ENCODE assay signal across 13 cellular contexts in the genomic region with DNA sequence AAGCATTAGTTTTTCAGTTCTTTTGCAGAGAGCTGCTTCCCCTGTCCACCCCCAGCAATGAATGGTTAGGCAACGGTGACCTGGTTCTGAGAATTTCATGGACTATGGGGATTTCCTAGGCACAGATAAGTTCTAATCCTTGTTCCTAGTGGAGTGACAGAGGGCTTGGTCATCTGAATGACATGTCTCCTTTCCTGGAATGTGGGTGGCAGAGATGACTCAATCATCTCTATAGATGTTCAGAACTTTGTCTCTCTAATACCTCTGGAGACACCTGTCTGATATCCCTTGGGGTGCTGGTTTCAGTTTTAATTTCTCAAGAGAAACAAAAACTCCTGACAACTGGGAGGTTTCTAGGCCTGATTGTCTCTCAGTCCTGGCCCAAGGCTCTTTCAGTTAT. TPM values are rescaled to one million over a fixed set of nuclear protein-coding genes. Genes with fewer than 3 reads are reported as not detected.
DNase-seq lines count a peak whose midpoint lies in the region; ATAC-seq, FAIRE-seq and TF ChIP-seq lines count a peak whose summit lies in the region.
"Had no signal": no experiment of that assay in that cellular context is flagged by ENCODE, and none has a peak within 500 bp of the region (broad histone marks: within the 10 kb centered on the region; RNA-seq: fewer than 3 reads in every experiment).

No MANE protein-coding gene starts in this region.

- H4K20me1 ChIP-seq in K562 (replicated peaks; ENCODE audit: control insufficient read depth, insufficient read depth, low read length), result peaks cover 14% of the 10 kb centered on the region; the same call in 1 of the 2 replicates

- no peaks in the 10 kb centered on the region; a peak in 1 of 5 replicates for H3K4me1 ChIP-seq in K562 (replicated peaks in 1 of 2; ENCODE audit: control insufficient read depth in 2 of 2, insufficient read depth in 2 of 2, low read length in 2 of 2)
- no peaks in the 10 kb centered on the region for H3K4me1 ChIP-seq in naive thymus-derived CD4-positive, alpha-beta T cell (ENCODE audit: control insufficient read depth in 2 of 2, insufficient read depth in 2 of 2, low read length in 2 of 2)

- H3K9me1 ChIP-seq in K562 (ENCODE audit: control insufficient read depth, insufficient read depth, low read length), result no peaks in the 10 kb centered on the region

- H3K36me3 ChIP-seq in K562 (ENCODE audit: control insufficient read depth, insufficient read depth, low read length), result no peaks in the 10 kb centered on the region
- H3K36me3 ChIP-seq in naive thymus-derived CD4-positive, alpha-beta T cell (ENCODE audit: control insufficient read depth in 2 of 3, insufficient read depth in 3 of 3, low read length in 3 of 3), result no peaks in the 10 kb centered on the region

- H3K36me3 Mint-ChIP-seq in naive thymus-derived CD4-positive, alpha-beta T cell, result no peaks in the 10 kb centered on the region

- no peak overlapping the region for H3K4me3 Mint-ChIP-seq in naive thymus-derived CD4-positive, alpha-beta T cell

- H3K4me2 ChIP-seq in K562 (ENCODE audit: insufficient read depth, low read length), result no peak overlapping the region

- H3K4me1 Mint-ChIP-seq in naive thymus-derived CD4-positive, alpha-beta T cell, result peaks cover 0 to 20% (median 0%) of the 10 kb centered on the region in 7 donors

- no peak for TF ChIP-seq CTCF in K562 (IDR thresholded peaks at IDR 0.05 in 2 of 3, conservative IDR thresholded peaks at IDR 0.05 in 1 of 3; ENCODE audit: insufficient read depth in 2 of 3, low read depth in 1 of 3, low read length in 3 of 3)

- no TSS peak for BruUV-seq in K562 (replicated peaks; lab: Mats Ljungman, UMichigan)

- H3K4me3 ChIP-seq in K562, result no peak overlapping the region
- no peak overlapping the region for H3K4me3 ChIP-seq in naive thymus-derived CD4-positive, alpha-beta T cell (ENCODE audit: low read length)

- peaks cover 19 to 46% of the 10 kb centered on the region in 2 experiments for H3K27me3 ChIP-seq in K562 (ENCODE audit: control insufficient read depth in 2 of 2, insufficient read depth in 2 of 2, low read length in 2 of 2)
- no peaks in the 10 kb centered on the region for H3K27me3 ChIP-seq in naive thymus-derived CD4-positive, alpha-beta T cell (ENCODE audit: control insufficient read depth in 2 of 2, insufficient read depth in 2 of 2, low read length in 2 of 2)

- DNase-seq in EH (ENCODE audit: low read depth) (peak; percentile 10), GM19238 (ENCODE audit: insufficient read length, low spot score) (peak; percentile 68), K562 (ENCODE audit: extremely low read depth in 1 of 4, low spot score in 3 of 4) (peak in 1 of 4 experiments; percentile 41)
- DNase-seq in stimulated activated naive CD4-positive, alpha-beta T cell treated with Interleukin-2 at 50 U/mL for 16 hours (lab: John Stamatoyannopoulos, UW), result no peak
- DNase-seq in naive thymus-derived CD4-positive, alpha-beta T cell, result no peak
- DNase-seq: cortex of kidney; IMR-90; islet precursor cell; stimulated activated naive CD4-positive, alpha-beta T cell had no signal

- H3K27me3 Mint-ChIP-seq in naive thymus-derived CD4-positive, alpha-beta T cell, result no peaks in the 10 kb centered on the region

- peak; percentile 74 for ATAC-seq in HG03342 (IDR thresholded peaks at IDR 0.05; ENCODE audit: unreplicated experiment)
- no peak for ATAC-seq in K562
- no peak for ATAC-seq in HG03159 (IDR thresholded peaks at IDR 0.05; ENCODE audit: unreplicated experiment)
- no peak for ATAC-seq in GM18858 (IDR thresholded peaks at IDR 0.05; ENCODE audit: unreplicated experiment)
- ATAC-seq in naive thymus-derived CD4-positive, alpha-beta T cell, result no peak

- POLR2A ChIA-PET in K562 (lab: Yijun Ruan, JAX), result no interaction called here
- POLR2A ChIA-PET in naive thymus-derived CD4-positive, alpha-beta T cell (lab: Charles Lee), result no interaction called here

- no peaks in the 10 kb centered on the region for H3K79me2 ChIP-seq in K562 (ENCODE audit: control insufficient read depth, insufficient read depth, low read length)

- FAIRE-seq in K562 (lab: Jason Lieb, UNC), result no peak

- intact Hi-C loops in K562 (cut with micrococcal nuclease), result no loop called here
- intact Hi-C loops in naive thymus-derived CD4-positive, alpha-beta T cell (cut with micrococcal nuclease), result no loop called here

- no peaks in the 10 kb centered on the region for H3K9me3 Mint-ChIP-seq in naive thymus-derived CD4-positive, alpha-beta T cell

- H3K9me3 ChIP-seq in K562 (replicated peaks; ENCODE audit: control insufficient read depth, insufficient read depth, low read depth, low read length), result no peaks in the 10 kb centered on the region
- H3K9me3 ChIP-seq in naive thymus-derived CD4-positive, alpha-beta T cell (ENCODE audit: control insufficient read depth in 2 of 3, low read length in 3 of 3), result no peaks in the 10 kb centered on the region

- no peak overlapping the region for H2AFZ ChIP-seq in K562 (ENCODE audit: low read depth, low read length)

- no peak for TF ChIP-seq RAD21 in K562 (CRISPR knock-in tag; conservative IDR thresholded peaks at IDR 0.05 in 1 of 2, IDR thresholded peaks at IDR 0.05 in 1 of 2)

- CTCF ChIA-PET in K562 (lab: Yijun Ruan, JAX; ENCODE audit: low intra/inter-chr PET ratio), result no interaction called here
- CTCF ChIA-PET in naive thymus-derived CD4-positive, alpha-beta T cell (lab: Charles Lee), result no interaction called here

- TF ChIP-seq POLR2A in K562 (conservative IDR thresholded peaks at IDR 0.05), result no peak

- peak overlapping the region in 1 of 9 donors; percentile 75 for H3K27ac Mint-ChIP-seq in naive thymus-derived CD4-positive, alpha-beta T cell

- no peak for TF ChIP-seq EP300 in K562 (IDR thresholded peaks at IDR 0.05; ENCODE audit: low read length)

- 0% methylated on average over 1 of the region's 1 CpG for WGBS in K562 (ENCODE audit: insufficient coverage, low coverage, missing lambda C conversion rate)

- no peak overlapping the region for H3K27ac ChIP-seq in K562 (ENCODE audit: extremely low read depth, low read depth, low read length)
- no peak overlapping the region for H3K27ac ChIP-seq in naive thymus-derived CD4-positive, alpha-beta T cell (ENCODE audit: low read depth, low read length)

- in situ Hi-C loops in K562 (cut with MboI), result no loop called here

- no peak overlapping the region for H3K9ac ChIP-seq in K562 (ENCODE audit: insufficient read depth in 1 of 2, low read depth in 2 of 2, low read length in 2 of 2)

TF ChIP-seq in K562, 482 proteins besides CTCF, POLR2A, EP300 and RAD21 (continues in another document):
- TF ChIP-seq RUNX1 (IDR thresholded peaks at IDR 0.05; ENCODE audit: low read depth) (no peak), NFATC3 (IDR thresholded peaks at IDR 0.05) (no peak), BCOR (IDR thresholded peaks at IDR 0.05) (no peak)
- TF ChIP-seq, protein P1, sequence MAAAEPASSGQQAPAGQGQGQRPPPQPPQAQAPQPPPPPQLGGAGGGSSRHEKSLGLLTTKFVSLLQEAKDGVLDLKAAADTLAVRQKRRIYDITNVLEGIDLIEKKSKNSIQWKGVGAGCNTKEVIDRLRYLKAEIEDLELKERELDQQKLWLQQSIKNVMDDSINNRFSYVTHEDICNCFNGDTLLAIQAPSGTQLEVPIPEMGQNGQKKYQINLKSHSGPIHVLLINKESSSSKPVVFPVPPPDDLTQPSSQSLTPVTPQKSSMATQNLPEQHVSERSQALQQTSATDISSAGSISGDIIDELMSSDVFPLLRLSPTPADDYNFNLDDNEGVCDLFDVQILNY (CRISPR knock-in tag; IDR thresholded peaks at IDR 0.05), result no peak

RNA-seq across cellular contexts. Expression of a gene that starts 10.4 kb away (rescaled TPM):
- total RNA-seq in K562 (2011; cell fraction: chromatin; rRNA removed; ENCODE audit: low replicate concordance), result 0.35 TPM in 1 of 2 replicates, not detected in the other
- 0.17 TPM in 1 of 2 replicates, not detected in the other for total RNA-seq in K562 (2011; cell fraction: nucleolus; rRNA removed)
- total RNA-seq in K562 (2011; cell fraction: nucleoplasm; rRNA removed), result not detected in 2 replicates
- total RNA-seq in K562 (2014; rRNA removed), result not detected in 2 replicates
- not detected in 2 replicates for total RNA-seq in K562 (2014; rRNA removed; fragmentation: Illumina TruSeq; extraction: Trizol)
- total RNA-seq in K562 (2015; rRNA removed; fragmentation: Illumina TruSeq; extraction: Trizol), result not detected in 2 replicates
- total RNA-seq in K562 (2021), result not detected in 2 replicates
- polyA plus RNA-seq in K562 (2011; rRNA removed), result 0.03 TPM in 1 of 2 replicates, not detected in the other
- 0.04 TPM in 1 of 2 replicates, not detected in the other for polyA plus RNA-seq in K562 (2011; cell fraction: cytosol; rRNA removed)
- polyA plus RNA-seq in K562 (2011; cell fraction: nucleus; rRNA removed), result 0.10 TPM in 1 of 2 replicates, not detected in the other
- polyA plus RNA-seq in K562 (2012), result not detected in 2 replicates
- not detected in 2 replicates for polyA plus RNA-seq in K562 (2014; fragmentation: Illumina TruSeq; extraction: Trizol)
- not detected for polyA plus RNA-seq in K562 (2014; fragmentation: Nextera tagmentation; extraction: Ambion mirVana)
- not detected in 2 replicates for polyA plus RNA-seq in K562 (2014; rRNA removed)
- not detected in 2 replicates for polyA minus RNA-seq in K562 (2011; rRNA and poly(A)+ RNA removed)
- not detected in 2 replicates for polyA minus RNA-seq in K562 (2011; cell fraction: cytosol; rRNA and poly(A)+ RNA removed)
- not detected in 2 replicates for polyA minus RNA-seq in K562 (2011; cell fraction: nucleus; rRNA and poly(A)+ RNA removed)
- not detected for total RNA-seq in naive thymus-derived CD4-positive, alpha-beta T cell
- polyA plus RNA-seq in naive thymus-derived CD4-positive, alpha-beta T cell, result not detected
- total RNA-seq: IMR-90, pulmonary artery endothelial cell had no signal
- polyA plus RNA-seq: IMR-90 had no signal

RNA-seq across cellular contexts. Expression of a gene that starts 38.1 kb away (rescaled TPM):
- total RNA-seq in K562 (2011; cell fraction: chromatin; rRNA removed; ENCODE audit: low replicate concordance), result 11.8 and 17.2 TPM in 2 replicates
- 15.1 and 17.0 TPM in 2 replicates for total RNA-seq in K562 (2011; cell fraction: nucleolus; rRNA removed)
- total RNA-seq in K562 (2011; cell fraction: nucleoplasm; rRNA removed), result 14.4 and 16.6 TPM in 2 replicates
- 9.8 and 12.6 TPM in 2 replicates for total RNA-seq in K562 (2014; rRNA removed)
- 4.6 and 5.2 TPM in 2 replicates for total RNA-seq in K562 (2014; rRNA removed; fragmentation: Illumina TruSeq; extraction: Trizol)
- 5.6 and 5.7 TPM in 2 replicates for total RNA-seq in K562 (2015; rRNA removed; fragmentation: Illumina TruSeq; extraction: Trizol)
- 10.3 and 11.4 TPM in 2 replicates for total RNA-seq in K562 (2021)
- polyA plus RNA-seq in K562 (2011; rRNA removed), result 6.4 and 7.4 TPM in 2 replicates
- polyA plus RNA-seq in K562 (2011; cell fraction: cytosol; rRNA removed), result 7.3 and 10.8 TPM in 2 replicates
- polyA plus RNA-seq in K562 (2011; cell fraction: nucleus; rRNA removed), result 4.1 and 4.5 TPM in 2 replicates
- polyA plus RNA-seq in K562 (2012), result 5.5 and 7.3 TPM in 2 replicates
- 7.0 and 8.1 TPM in 2 replicates for polyA plus RNA-seq in K562 (2014; fragmentation: Illumina TruSeq; extraction: Trizol)
- polyA plus RNA-seq in K562 (2014; fragmentation: Nextera tagmentation; extraction: Ambion mirVana), result under 1 TPM; 0.89 to 0.96 TPM
- polyA plus RNA-seq in K562 (2014; rRNA removed), result 7.5 and 7.7 TPM in 2 replicates
- 9.2 and 10.3 TPM in 2 replicates for polyA minus RNA-seq in K562 (2011; rRNA and poly(A)+ RNA removed)
- polyA minus RNA-seq in K562 (2011; cell fraction: cytosol; rRNA and poly(A)+ RNA removed), result 8.6 and 9.6 TPM in 2 replicates
- polyA minus RNA-seq in K562 (2011; cell fraction: nucleus; rRNA and poly(A)+ RNA removed), result 6.9 and 10.0 TPM in 2 replicates
- total RNA-seq in naive thymus-derived CD4-positive, alpha-beta T cell, result 10 to 100 TPM; 10.4 to 48.3 (median 23.7) TPM
- 1 to 10 TPM; 5.6 to 8.9 TPM for polyA plus RNA-seq in naive thymus-derived CD4-positive, alpha-beta T cell

Comparison
In these comparisons a context has a peak if more than half of its experiments do, and no peak if none do; other contexts are left out.
1. DNase-seq: peak in EH (single experiment) and GM19238 (single experiment); none in stimulated activated naive CD4-positive, alpha-beta T cell treated with Interleukin-2 at 50 U/mL for 16 hours (single experiment) and naive thymus-derived CD4-positive, alpha-beta T cell (0 of 9).